Comparison of ENCODE assay signal across 1 cellular context in genomic region chr16:16059895-16060590, GRCh38.
TF ChIP-seq lines count a peak whose summit lies in the region.

No MANE protein-coding gene starts in this region.

TF ChIP-seq in HepG2, 621 proteins besides CTCF, POLR2A, EP300 and RAD21 (continued from another document):
- TF ChIP-seq ZNF660 (CRISPR knock-in tag; IDR thresholded peaks at IDR 0.05; ENCODE audit: borderline replicate concordance, low read depth) = no peak
- TF ChIP-seq HNRNPH1 (optimal IDR thresholded peaks at IDR 0.05; ENCODE audit: low read depth, low read length) = no peak
- no peak for TF ChIP-seq FOXC1 (CRISPR knock-in tag; IDR thresholded peaks at IDR 0.05; ENCODE audit: borderline replicate concordance)
- TF ChIP-seq HCFC1 (IDR thresholded peaks at IDR 0.05; ENCODE audit: low read depth, low read length) = no peak
- TF ChIP-seq FOXA3 (CRISPR knock-in tag; IDR thresholded peaks at IDR 0.05) = no peak
- TF ChIP-seq HNRNPUL1 (IDR thresholded peaks at IDR 0.05; ENCODE audit: low read depth, low read length) = no peak
- no peak for TF ChIP-seq HOXA9 (CRISPR knock-in tag; IDR thresholded peaks at IDR 0.05; ENCODE audit: borderline replicate concordance)
- TF ChIP-seq, protein P1, sequence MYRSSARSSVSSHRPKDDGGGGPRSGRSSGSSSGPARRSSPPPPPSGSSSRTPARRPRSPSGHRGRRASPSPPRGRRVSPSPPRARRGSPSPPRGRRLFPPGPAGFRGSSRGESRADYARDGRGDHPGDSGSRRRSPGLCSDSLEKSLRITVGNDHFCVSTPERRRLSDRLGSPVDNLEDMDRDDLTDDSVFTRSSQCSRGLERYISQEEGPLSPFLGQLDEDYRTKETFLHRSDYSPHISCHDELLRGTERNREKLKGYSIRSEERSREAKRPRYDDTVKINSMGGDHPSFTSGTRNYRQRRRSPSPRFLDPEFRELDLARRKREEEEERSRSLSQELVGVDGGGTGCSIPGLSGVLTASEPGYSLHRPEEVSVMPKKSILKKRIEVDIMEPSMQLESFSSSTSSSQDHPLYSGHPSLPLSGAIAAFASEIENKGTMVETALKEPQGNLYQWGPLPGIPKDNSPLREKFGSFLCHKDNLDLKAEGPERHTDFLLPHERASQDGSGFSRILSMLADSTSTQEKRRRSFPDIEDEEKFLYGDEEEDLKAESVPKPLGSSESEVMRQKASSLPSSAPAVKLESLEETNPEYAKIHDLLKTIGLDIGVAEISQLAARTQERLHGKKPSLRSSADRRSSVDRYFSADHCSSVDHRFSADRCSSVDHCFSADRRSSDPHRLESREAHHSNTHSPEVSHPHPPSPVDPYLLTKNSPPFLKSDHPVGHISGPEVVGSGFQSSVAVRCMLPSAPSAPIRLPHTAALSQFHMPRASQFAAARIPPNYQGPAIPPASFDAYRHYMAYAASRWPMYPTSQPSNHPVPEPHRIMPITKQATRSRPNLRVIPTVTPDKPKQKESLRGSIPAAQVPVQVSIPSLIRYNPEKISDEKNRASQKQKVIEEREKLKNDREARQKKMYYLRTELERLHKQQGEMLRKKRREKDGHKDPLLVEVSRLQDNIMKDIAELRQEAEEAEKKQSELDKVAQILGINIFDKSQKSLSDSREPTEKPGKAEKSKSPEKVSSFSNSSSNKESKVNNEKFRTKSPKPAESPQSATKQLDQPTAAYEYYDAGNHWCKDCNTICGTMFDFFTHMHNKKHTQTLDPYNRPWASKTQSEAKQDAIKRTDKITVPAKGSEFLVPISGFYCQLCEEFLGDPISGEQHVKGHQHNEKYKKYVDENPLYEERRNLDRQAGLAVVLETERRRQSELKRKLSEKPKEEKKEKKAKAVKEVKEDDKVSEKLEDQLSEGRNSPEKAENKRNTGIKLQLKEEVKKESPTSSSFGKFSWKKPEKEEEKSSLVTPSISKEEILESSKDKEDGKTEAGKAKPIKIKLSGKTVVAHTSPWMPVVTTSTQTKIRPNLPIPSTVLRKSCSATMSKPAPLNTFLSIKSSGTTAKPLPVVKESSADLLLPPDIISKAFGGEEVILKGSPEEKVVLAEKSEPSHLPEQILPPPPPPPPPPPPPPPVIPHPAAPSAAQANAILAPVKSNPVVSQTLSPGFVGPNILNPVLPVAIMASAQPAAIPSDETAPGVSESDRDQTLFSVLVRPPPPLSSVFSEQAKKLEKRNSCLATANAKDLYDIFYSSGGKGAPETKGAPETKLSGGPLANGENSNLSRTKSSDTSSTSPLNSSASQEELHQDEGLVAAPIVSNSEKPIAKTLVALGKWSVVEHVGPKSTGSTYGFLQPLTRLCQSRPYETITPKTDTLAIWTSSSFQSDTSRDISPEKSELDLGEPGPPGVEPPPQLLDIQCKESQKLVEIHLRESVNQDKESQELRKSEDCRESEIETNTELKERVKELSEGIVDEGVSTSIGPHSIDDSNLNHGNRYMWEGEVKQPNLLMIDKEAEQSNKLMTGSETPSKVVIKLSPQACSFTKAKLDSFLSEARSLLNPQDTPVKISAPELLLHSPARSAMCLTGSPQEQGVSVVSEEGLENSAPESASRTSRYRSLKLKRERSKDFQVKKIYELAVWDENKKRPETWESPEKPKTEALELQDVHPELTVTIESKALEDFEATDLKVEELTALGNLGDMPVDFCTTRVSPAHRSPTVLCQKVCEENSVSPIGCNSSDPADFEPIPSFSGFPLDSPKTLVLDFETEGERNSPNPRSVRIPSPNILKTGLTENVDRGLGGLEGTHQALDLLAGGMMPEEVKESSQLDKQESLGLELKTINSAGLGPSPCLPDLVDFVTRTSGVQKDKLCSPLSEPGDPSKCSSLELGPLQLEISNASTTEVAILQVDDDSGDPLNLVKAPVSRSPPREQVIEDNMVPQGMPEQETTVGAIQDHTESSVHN (CRISPR knock-in tag; IDR thresholded peaks at IDR 0.05) = no peak
- TF ChIP-seq ZNF776 (CRISPR knock-in tag; IDR thresholded peaks at IDR 0.05) = no peak
- TF ChIP-seq ZNF772 (CRISPR knock-in tag; IDR thresholded peaks at IDR 0.05) = no peak
- TF ChIP-seq FOXK2 (IDR thresholded peaks at IDR 0.05) = no peak
- TF ChIP-seq NCOA5 (CRISPR knock-in tag; IDR thresholded peaks at IDR 0.05) = no peak
- TF ChIP-seq NFE2L2 (IDR thresholded peaks at IDR 0.05; ENCODE audit: low read length) = no peak
- TF ChIP-seq, protein P2, sequence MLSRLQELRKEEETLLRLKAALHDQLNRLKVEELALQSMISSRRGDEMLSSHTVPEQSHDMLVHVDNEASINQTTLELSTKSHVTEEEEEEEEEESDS (CRISPR knock-in tag; IDR thresholded peaks at IDR 0.05; ENCODE audit: borderline replicate concordance) = no peak
TF ChIP-seq in HepG2: peak in this region for 0.
